In the genomic region with DNA sequence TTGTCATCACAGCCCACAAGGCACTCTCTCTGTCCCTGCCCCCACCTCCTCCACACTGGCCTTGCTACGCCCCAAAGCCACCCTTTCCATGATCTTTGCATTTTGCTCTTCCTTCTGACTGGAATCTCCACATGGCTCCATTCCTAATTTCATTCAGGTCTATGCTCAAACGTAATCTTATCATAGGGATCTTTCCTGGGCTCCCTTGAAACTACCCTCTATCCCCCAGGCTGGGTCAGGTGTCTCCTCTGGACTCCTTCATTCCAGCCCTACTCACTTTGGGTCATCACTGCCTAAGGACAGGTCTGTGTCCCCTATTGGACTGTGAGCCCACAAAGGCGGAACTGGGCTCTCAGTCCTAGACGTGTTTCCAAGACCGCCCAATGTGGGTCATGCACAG, we compare ENCODE assay signal across 1 cellular context.
TF ChIP-seq lines count a peak whose summit lies in the region.

No MANE protein-coding gene starts in this region.

TF ChIP-seq in WTC11, 78 proteins besides CTCF, POLR2A, EP300 and RAD21:
- no peak for TF ChIP-seq ZNF423 (CRISPR knock-in tag; IDR thresholded peaks at IDR 0.05)
- TF ChIP-seq ETV6 (CRISPR knock-in tag; IDR thresholded peaks at IDR 0.05) = no peak
- no peak for TF ChIP-seq E2F5 (CRISPR knock-in tag; IDR thresholded peaks at IDR 0.05)
- TF ChIP-seq FOXK1 (CRISPR knock-in tag; IDR thresholded peaks at IDR 0.05) = no peak
- TF ChIP-seq MXD4 (CRISPR knock-in tag; IDR thresholded peaks at IDR 0.05; ENCODE audit: borderline replicate concordance) = no peak
- TF ChIP-seq, protein P1, sequence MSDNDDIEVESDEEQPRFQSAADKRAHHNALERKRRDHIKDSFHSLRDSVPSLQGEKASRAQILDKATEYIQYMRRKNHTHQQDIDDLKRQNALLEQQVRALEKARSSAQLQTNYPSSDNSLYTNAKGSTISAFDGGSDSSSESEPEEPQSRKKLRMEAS (CRISPR knock-in tag; IDR thresholded peaks at IDR 0.05) = no peak
- no peak for TF ChIP-seq FOXP1 (CRISPR knock-in tag; IDR thresholded peaks at IDR 0.05; ENCODE audit: borderline replicate concordance)
- no peak for TF ChIP-seq SP1 (CRISPR knock-in tag; conservative IDR thresholded peaks at IDR 0.05)
- TF ChIP-seq, protein P2, sequence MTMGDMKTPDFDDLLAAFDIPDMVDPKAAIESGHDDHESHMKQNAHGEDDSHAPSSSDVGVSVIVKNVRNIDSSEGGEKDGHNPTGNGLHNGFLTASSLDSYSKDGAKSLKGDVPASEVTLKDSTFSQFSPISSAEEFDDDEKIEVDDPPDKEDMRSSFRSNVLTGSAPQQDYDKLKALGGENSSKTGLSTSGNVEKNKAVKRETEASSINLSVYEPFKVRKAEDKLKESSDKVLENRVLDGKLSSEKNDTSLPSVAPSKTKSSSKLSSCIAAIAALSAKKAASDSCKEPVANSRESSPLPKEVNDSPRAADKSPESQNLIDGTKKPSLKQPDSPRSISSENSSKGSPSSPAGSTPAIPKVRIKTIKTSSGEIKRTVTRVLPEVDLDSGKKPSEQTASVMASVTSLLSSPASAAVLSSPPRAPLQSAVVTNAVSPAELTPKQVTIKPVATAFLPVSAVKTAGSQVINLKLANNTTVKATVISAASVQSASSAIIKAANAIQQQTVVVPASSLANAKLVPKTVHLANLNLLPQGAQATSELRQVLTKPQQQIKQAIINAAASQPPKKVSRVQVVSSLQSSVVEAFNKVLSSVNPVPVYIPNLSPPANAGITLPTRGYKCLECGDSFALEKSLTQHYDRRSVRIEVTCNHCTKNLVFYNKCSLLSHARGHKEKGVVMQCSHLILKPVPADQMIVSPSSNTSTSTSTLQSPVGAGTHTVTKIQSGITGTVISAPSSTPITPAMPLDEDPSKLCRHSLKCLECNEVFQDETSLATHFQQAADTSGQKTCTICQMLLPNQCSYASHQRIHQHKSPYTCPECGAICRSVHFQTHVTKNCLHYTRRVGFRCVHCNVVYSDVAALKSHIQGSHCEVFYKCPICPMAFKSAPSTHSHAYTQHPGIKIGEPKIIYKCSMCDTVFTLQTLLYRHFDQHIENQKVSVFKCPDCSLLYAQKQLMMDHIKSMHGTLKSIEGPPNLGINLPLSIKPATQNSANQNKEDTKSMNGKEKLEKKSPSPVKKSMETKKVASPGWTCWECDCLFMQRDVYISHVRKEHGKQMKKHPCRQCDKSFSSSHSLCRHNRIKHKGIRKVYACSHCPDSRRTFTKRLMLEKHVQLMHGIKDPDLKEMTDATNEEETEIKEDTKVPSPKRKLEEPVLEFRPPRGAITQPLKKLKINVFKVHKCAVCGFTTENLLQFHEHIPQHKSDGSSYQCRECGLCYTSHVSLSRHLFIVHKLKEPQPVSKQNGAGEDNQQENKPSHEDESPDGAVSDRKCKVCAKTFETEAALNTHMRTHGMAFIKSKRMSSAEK (CRISPR knock-in tag; IDR thresholded peaks at IDR 0.05; ENCODE audit: borderline replicate concordance) = no peak
- no peak for TF ChIP-seq ERG (CRISPR knock-in tag; IDR thresholded peaks at IDR 0.05)
- TF ChIP-seq OVOL2 (CRISPR knock-in tag; IDR thresholded peaks at IDR 0.05; ENCODE audit: borderline replicate concordance) = no peak
- TF ChIP-seq TP53 (CRISPR knock-in tag; IDR thresholded peaks at IDR 0.05) = no peak
- no peak for TF ChIP-seq CREM (CRISPR knock-in tag; IDR thresholded peaks at IDR 0.05)
- no peak for TF ChIP-seq USF2 (CRISPR knock-in tag; IDR thresholded peaks at IDR 0.05)
- TF ChIP-seq, protein P3, sequence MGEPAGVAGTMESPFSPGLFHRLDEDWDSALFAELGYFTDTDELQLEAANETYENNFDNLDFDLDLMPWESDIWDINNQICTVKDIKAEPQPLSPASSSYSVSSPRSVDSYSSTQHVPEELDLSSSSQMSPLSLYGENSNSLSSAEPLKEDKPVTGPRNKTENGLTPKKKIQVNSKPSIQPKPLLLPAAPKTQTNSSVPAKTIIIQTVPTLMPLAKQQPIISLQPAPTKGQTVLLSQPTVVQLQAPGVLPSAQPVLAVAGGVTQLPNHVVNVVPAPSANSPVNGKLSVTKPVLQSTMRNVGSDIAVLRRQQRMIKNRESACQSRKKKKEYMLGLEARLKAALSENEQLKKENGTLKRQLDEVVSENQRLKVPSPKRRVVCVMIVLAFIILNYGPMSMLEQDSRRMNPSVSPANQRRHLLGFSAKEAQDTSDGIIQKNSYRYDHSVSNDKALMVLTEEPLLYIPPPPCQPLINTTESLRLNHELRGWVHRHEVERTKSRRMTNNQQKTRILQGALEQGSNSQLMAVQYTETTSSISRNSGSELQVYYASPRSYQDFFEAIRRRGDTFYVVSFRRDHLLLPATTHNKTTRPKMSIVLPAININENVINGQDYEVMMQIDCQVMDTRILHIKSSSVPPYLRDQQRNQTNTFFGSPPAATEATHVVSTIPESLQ (CRISPR knock-in tag; IDR thresholded peaks at IDR 0.05) = no peak
- no peak for TF ChIP-seq ARID4B (CRISPR knock-in tag; IDR thresholded peaks at IDR 0.05; ENCODE audit: borderline replicate concordance)
- no peak for TF ChIP-seq ZNF263 (CRISPR knock-in tag; IDR thresholded peaks at IDR 0.05; ENCODE audit: low read depth)
- TF ChIP-seq, protein P4, sequence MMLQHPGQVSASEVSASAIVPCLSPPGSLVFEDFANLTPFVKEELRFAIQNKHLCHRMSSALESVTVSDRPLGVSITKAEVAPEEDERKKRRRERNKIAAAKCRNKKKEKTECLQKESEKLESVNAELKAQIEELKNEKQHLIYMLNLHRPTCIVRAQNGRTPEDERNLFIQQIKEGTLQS (CRISPR knock-in tag; conservative IDR thresholded peaks at IDR 0.05) = no peak
- TF ChIP-seq AR (CRISPR knock-in tag; IDR thresholded peaks at IDR 0.05) = no peak
- TF ChIP-seq TCF7 (CRISPR knock-in tag; IDR thresholded peaks at IDR 0.05; ENCODE audit: low read depth) = no peak
